In the genomic region with DNA sequence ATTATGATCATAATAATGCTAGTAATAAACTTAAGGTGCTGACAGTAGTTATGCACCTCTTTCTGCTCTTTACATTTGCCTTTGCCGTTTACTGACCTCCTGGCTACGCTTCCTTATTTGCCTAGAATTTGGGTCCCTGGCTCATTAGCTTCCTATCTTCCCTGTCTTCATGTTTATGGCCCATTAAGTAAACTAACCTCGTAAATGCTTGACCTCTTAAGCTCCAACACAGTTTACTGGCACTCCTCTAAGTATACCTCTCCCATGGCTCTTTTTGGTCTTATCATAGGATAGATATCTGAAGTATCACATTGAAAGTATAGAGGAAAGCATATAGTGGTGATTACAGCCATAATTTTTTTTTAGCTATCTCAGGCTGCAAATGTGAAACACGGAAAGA, we compare ENCODE assay signal across 25 cellular contexts.
"Had no signal": no experiment of that assay in that cellular context is flagged by ENCODE, and none has a peak within 500 bp of the region (broad histone marks: within the 10 kb centered on the region; RNA-seq: fewer than 3 reads in every experiment).

No MANE protein-coding gene starts in this region.

- H3K4me1 Mint-ChIP-seq: immature natural killer cell; mesothelial cell of epicardium; naive B cell; stimulated activated naive B cell treated with anti-CD40 and anti-IgM and Interleukin-4, amounts not matched to agents 10 μg/mL and 1 μg/mL and 100 μg/mL, for 72 hours had no signal

- H3K27me3 ChIP-seq: ovary, right atrium auricular region, right lobe of liver, stomach, testis, thyroid gland, transverse colon, upper lobe of left lung, vagina had no signal

- H3K27ac Mint-ChIP-seq: immature natural killer cell; mesothelial cell of epicardium; naive B cell; progenitor cell of endocrine pancreas; stimulated activated naive B cell treated with anti-CD40 and anti-IgM and Interleukin-4, amounts not matched to agents 10 μg/mL and 1 μg/mL and 100 μg/mL, for 72 hours had no signal

- H3K4me3 Mint-ChIP-seq: immature natural killer cell; mesothelial cell of epicardium; naive B cell; stimulated activated naive B cell treated with anti-CD40 and anti-IgM and Interleukin-4, amounts not matched to agents 10 μg/mL and 1 μg/mL and 100 μg/mL, for 72 hours had no signal

- H3K36me3 ChIP-seq: left ventricle myocardium inferior, ovary, right atrium auricular region, right lobe of liver, stomach, thyroid gland, transverse colon, upper lobe of left lung, vagina had no signal

- H3K27ac ChIP-seq: left ventricle myocardium inferior, ovary, right atrium auricular region, right lobe of liver, stomach, testis, thyroid gland, transverse colon, upper lobe of left lung, vagina had no signal

- H3K4me1 ChIP-seq: left ventricle myocardium inferior, right atrium auricular region, right lobe of liver, stomach, testis, thyroid gland, transverse colon, vagina had no signal

- H3K36me3 Mint-ChIP-seq: immature natural killer cell; mesothelial cell of epicardium; naive B cell; stimulated activated naive B cell treated with anti-CD40 and anti-IgM and Interleukin-4, amounts not matched to agents 10 μg/mL and 1 μg/mL and 100 μg/mL, for 72 hours had no signal

- H3K27me3 Mint-ChIP-seq: naive B cell; progenitor cell of endocrine pancreas; stimulated activated naive B cell treated with anti-CD40 and anti-IgM and Interleukin-4, amounts not matched to agents 10 μg/mL and 1 μg/mL and 100 μg/mL, for 72 hours had no signal

- H3K9me3 ChIP-seq: left ventricle myocardium inferior, ovary, right atrium auricular region, right lobe of liver, stomach, testis, thyroid gland, transverse colon, upper lobe of left lung, vagina had no signal

- H3K9me3 Mint-ChIP-seq: naive B cell; stimulated activated naive B cell treated with anti-CD40 and anti-IgM and Interleukin-4, amounts not matched to agents 10 μg/mL and 1 μg/mL and 100 μg/mL, for 72 hours had no signal

- H3K4me3 ChIP-seq: left ventricle myocardium inferior, lung, ovary, right atrium auricular region, right lobe of liver, stomach, testis, thyroid gland, transverse colon, upper lobe of left lung, vagina had no signal

- ATAC-seq: left colon; right lobe of liver; stimulated activated naive B cell treated with anti-CD40 and anti-IgM and Interleukin-4, amounts not matched to agents 10 μg/mL and 1 μg/mL and 100 μg/mL, for 72 hours; stimulated activated naive CD8-positive, alpha-beta T cell treated with anti-CD3 and anti-CD28 coated beads, Interleukin-15, Interleukin-2, amounts not matched to agents 100 U/mL and 50 U/mL, for 24 hours had no signal

- DNase-seq: hypothalamus; immature natural killer cell; kidney; left colon; left ventricle myocardium inferior; mesendoderm; naive B cell; ovary; right lobe of liver; stimulated activated CD4-positive, alpha-beta T cell treated with anti-CD3 and anti-CD28 coated beads, Interleukin-12 subunit alpha, Interleukin-12 subunit beta, amount 100 ng/mL, for 4 hours; stimulated activated CD4-positive, alpha-beta T cell treated with anti-CD3 and anti-CD28 coated beads, Interleukin-15, amount 100 ng/mL, for 24 hours; stimulated activated CD4-positive, alpha-beta T cell treated with anti-CD3 and anti-CD28 coated beads, Interleukin-2, amount 100 ng/mL, for 24 hours; stimulated activated CD4-positive, alpha-beta T cell treated with anti-CD3 and anti-CD28 coated beads, Interleukin-4, amount 100 ng/mL, for 1 hour; stimulated activated naive B cell treated with anti-CD40 and anti-IgM and Interleukin-4, amounts not matched to agents 10 μg/mL and 1 μg/mL and 100 μg/mL, for 72 hours; stimulated activated naive CD8-positive, alpha-beta T cell treated with anti-CD3 and anti-CD28 coated beads, Interleukin-15, Interleukin-2, amounts not matched to agents 100 U/mL and 50 U/mL, for 24 hours; stomach; testis; thyroid gland; transverse colon; upper lobe of left lung had no signal
